In genomic region chr1:46512135-46512791, GRCh38 we compare ENCODE assay signal across 17 cellular contexts. TPM values are rescaled to one million over a fixed set of nuclear protein-coding genes. Genes with fewer than 3 reads are reported as not detected.
DNase-seq lines count a peak whose midpoint lies in the region; ATAC-seq, FAIRE-seq and TF ChIP-seq lines count a peak whose summit lies in the region.
"Had no signal": no experiment of that assay in that cellular context is flagged by ENCODE, and none has a peak within 500 bp of the region (broad histone marks: within the 10 kb centered on the region; RNA-seq: fewer than 3 reads in every experiment).

No MANE protein-coding gene starts in this region.

- no peak for TF ChIP-seq POLR2A in H1 (IDR thresholded peaks at IDR 0.05; ENCODE audit: control extremely low read depth in 1 of 2, low read depth in 2 of 2, low read length in 2 of 2)
- TF ChIP-seq POLR2A in spleen (IDR thresholded peaks at IDR 0.05): no peak

- H3K27me3 ChIP-seq in H1 (replicated peaks in 1 of 4; ENCODE audit: control insufficient read depth in 3 of 4, extremely low read depth in 1 of 4, insufficient read depth in 3 of 4, low read length in 3 of 4) (peaks cover 0 to 23% (median 6%) of the 10 kb centered on the region in 4 experiments; a peak in 3 of 7 replicates), neural progenitor cell (peaks cover 61% of the 10 kb centered on the region), spleen (replicated peaks in 1 of 7) (peaks cover 0 to 49% (median 4%) of the 10 kb centered on the region in 7 donors)

- H3K14ac ChIP-seq in H1 (ENCODE audit: insufficient read length): no peak overlapping the region

- no peak for TF ChIP-seq RAD21 in H1 (IDR thresholded peaks at IDR 0.05 in 1 of 2, conservative IDR thresholded peaks at IDR 0.05 in 1 of 2; ENCODE audit: low read depth in 2 of 2, low read length in 2 of 2)

- H3K79me1 ChIP-seq in H1 (ENCODE audit: low read depth, low read length): no peaks in the 10 kb centered on the region

- no peak overlapping the region for H2BK5ac ChIP-seq in H1 (ENCODE audit: low read depth, low read length)

- no peak for FAIRE-seq in H1 (lab: Jason Lieb, UNC)
- FAIRE-seq: GM18507 had no signal

- no peak overlapping the region for H3K4me3 ChIP-seq in H1 (ENCODE audit: extremely low read depth in 1 of 4, insufficient read depth in 2 of 4, low read depth in 3 of 4, low read length in 4 of 4)
- no peak overlapping the region for H3K4me3 ChIP-seq in neural progenitor cell
- no peak overlapping the region for H3K4me3 ChIP-seq in spleen
- H3K4me3 ChIP-seq: BLaER1 had no signal

- H2BK15ac ChIP-seq in H1 (ENCODE audit: low read length): 0 out of 2 replicates have a peak overlapping the region, but pooled peaks have one; percentile 81

- H3K23me2 ChIP-seq in H1 (ENCODE audit: low read depth, low read length): no peaks in the 10 kb centered on the region

- POLR2A ChIA-PET in H1 (lab: Charles Lee; ENCODE audit: partially characterized antibody): interaction anchor here (1.0 to 1.3 kb wide), 2 partner anchors 10 kb away, joined by 3 to 4 read pairs; no protein-coding TSS in a partner anchor

- H3K9me3 ChIP-seq in H1 (ENCODE audit: insufficient read depth in 2 of 2, low read depth in 1 of 2, low read length in 1 of 2) (no peaks in the 10 kb centered on the region), neural progenitor cell (ENCODE audit: low read depth) (no peaks in the 10 kb centered on the region), spleen (no peaks in the 10 kb centered on the region)
- H3K9me3 ChIP-seq: BLaER1 had no signal

- no peak overlapping the region for H3K4me3 Mint-ChIP-seq in neural progenitor cell

- H2BK20ac ChIP-seq in H1 (ENCODE audit: low read length): peak overlapping the region; percentile 32; the same call in 1 of the 2 replicates

- H2BK12ac ChIP-seq in H1 (ENCODE audit: low read depth, low read length): no peak overlapping the region

- WGBS in H1 (ENCODE audit: extremely low coverage in 1 of 2, insufficient coverage in 1 of 2, insufficient read length in 1 of 2, insufficient replicate concordance in 2 of 2, low coverage in 1 of 2, low lambda C conversion rate in 2 of 2, missing lambda C conversion rate in 1 of 2), 2 experiments: 92% methylated on average over 23 of the region's 23 CpGs; no CpG with 5 or more reads in 1 of the 2 experiments
- 77 to 83% (median 82%) methylated on average over 12 to 23 of the region's 23 CpGs for WGBS in spleen, 5 donors

- TF ChIP-seq CTCF in H1 (IDR thresholded peaks at IDR 0.05; ENCODE audit: control extremely low read depth in 1 of 3, insufficient read depth in 1 of 3, low read depth in 1 of 3, low read length in 3 of 3) (no peak), neural progenitor cell (IDR thresholded peaks at IDR 0.05) (no peak), spleen (IDR thresholded peaks at IDR 0.05 in 8 of 11, conservative IDR thresholded peaks at IDR 0.05 in 3 of 11) (no peak)

- H3K23ac ChIP-seq in H1 (ENCODE audit: insufficient read length): no peak overlapping the region

- H4K5ac ChIP-seq in H1 (ENCODE audit: insufficient read length, low read depth, low read length): no peak overlapping the region

- CTCF ChIA-PET in H1 (lab: Charles Lee; ENCODE audit: partially characterized antibody): interaction anchor here (1.1 to 18.9 kb wide), 5 partner anchors 15 to 65 kb away, joined by 3 to 287 read pairs (median 9); partner anchors contain the start of gene DMBX1

- H2AK5ac ChIP-seq in H1 (ENCODE audit: low read depth, low read length): 0 out of 2 replicates have a peak overlapping the region, but pooled peaks have one; percentile 53

- peaks cover 18% of the 10 kb centered on the region for H3K27me3 Mint-ChIP-seq in neural progenitor cell (ENCODE audit: insufficient read depth, low read depth)

- peaks cover 15% of the 10 kb centered on the region for H3F3A ChIP-seq in neural progenitor cell (ENCODE audit: low read depth)

- H4K8ac ChIP-seq in H1 (ENCODE audit: extremely low read depth, insufficient read depth, low read length): no peak overlapping the region; the same call in 1 of the 2 replicates

- no peak overlapping the region for H3K27ac ChIP-seq in H1 (ENCODE audit: low read depth, low read length)
- no peak overlapping the region for H3K27ac ChIP-seq in neural progenitor cell
- H3K27ac ChIP-seq in spleen: no peak overlapping the region
- H3K27ac ChIP-seq: BLaER1 had no signal

- peaks cover 0 to under 1% of the 10 kb centered on the region in 2 experiments for H4K20me1 ChIP-seq in H1 (replicated peaks in 1 of 2; ENCODE audit: control insufficient read depth in 1 of 2, insufficient read depth in 2 of 2, low read length in 2 of 2)
- peaks cover 31% of the 10 kb centered on the region for H4K20me1 ChIP-seq in neural progenitor cell (ENCODE audit: low read depth)
- H4K20me1 ChIP-seq: BLaER1 had no signal

- H3K56ac ChIP-seq in H1 (replicated peaks; ENCODE audit: insufficient read length, low read depth, low read length): no peak overlapping the region

- no peak overlapping the region for H3K4ac ChIP-seq in H1 (replicated peaks; ENCODE audit: insufficient read length, low read depth, low read length)

- no peak overlapping the region for H3K18ac ChIP-seq in H1 (ENCODE audit: extremely low read depth, low read length)

- H3K36me3 Mint-ChIP-seq in neural progenitor cell: no peaks in the 10 kb centered on the region
- H3K36me3 Mint-ChIP-seq: IgD-negative memory B cell had no signal

- H3K4me1 ChIP-seq in H1 (replicated peaks in 1 of 4; ENCODE audit: control insufficient read depth in 3 of 4, insufficient read depth in 4 of 4, low read length in 3 of 4): peaks cover 7 to 30% (median 13%) of the 10 kb centered on the region in 4 experiments
- peaks cover 13% of the 10 kb centered on the region for H3K4me1 ChIP-seq in neural progenitor cell
- H3K4me1 ChIP-seq in spleen: no peaks in the 10 kb centered on the region
- H3K4me1 ChIP-seq: BLaER1 had no signal

- H3K4me1 Mint-ChIP-seq in neural progenitor cell: peaks cover 23% of the 10 kb centered on the region

- no peaks in the 10 kb centered on the region for H3K36me3 ChIP-seq in H1 (ENCODE audit: control insufficient read depth in 2 of 4, insufficient read depth in 4 of 4, low read length in 3 of 4)
- no peaks in the 10 kb centered on the region for H3K36me3 ChIP-seq in neural progenitor cell
- no peaks in the 10 kb centered on the region for H3K36me3 ChIP-seq in spleen
- H3K36me3 ChIP-seq: BLaER1 had no signal

- H3K9ac ChIP-seq in H1 (replicated peaks in 1 of 4; ENCODE audit: extremely low read depth in 1 of 4, low read depth in 3 of 4, low read length in 3 of 4) (no peak overlapping the region), neural progenitor cell (no peak overlapping the region)
- H3K9ac ChIP-seq: BLaER1 had no signal

- TF ChIP-seq EP300 in H1 (IDR thresholded peaks at IDR 0.05; ENCODE audit: borderline replicate concordance in 1 of 2, low read depth in 2 of 2, low read length in 2 of 2): no peak

- no peak overlapping the region for H4K91ac ChIP-seq in H1 (replicated peaks; ENCODE audit: insufficient read length, low read length)

- DNase-seq in left cardiac atrium: peak; percentile 5
- DNase-seq in cardiac septum (ENCODE audit: low spot score): no peak
- no peak for DNase-seq in H1 (ENCODE audit: low read depth in 1 of 2, low spot score in 2 of 2)
- no peak for DNase-seq in neural progenitor cell (ENCODE audit: low spot score)
- peak; percentile 48 for DNase-seq in spleen
- DNase-seq in stimulated activated naive CD4-positive, alpha-beta T cell (lab: John Stamatoyannopoulos, UW): no peak
- no peak for DNase-seq in HT-29 (ENCODE audit: low spot score)
- DNase-seq: 8988T, AML-193, GOT3, HCEC 1CT had no signal

- H3K27ac Mint-ChIP-seq in neural progenitor cell: peak overlapping the region; percentile 76

- ATAC-seq in left cardiac atrium: no peak
- no peak for ATAC-seq in GM19452 (IDR thresholded peaks at IDR 0.05; ENCODE audit: unreplicated experiment)

- H2AFZ ChIP-seq in H1 (ENCODE audit: low read length) (no peak overlapping the region), neural progenitor cell (replicated peaks) (no peak overlapping the region)

- H2BK120ac ChIP-seq in H1 (replicated peaks; ENCODE audit: low read depth, low read length): no peak overlapping the region

- H3K4me2 ChIP-seq in H1 (ENCODE audit: insufficient read depth in 1 of 2, low read depth in 2 of 2, low read length in 2 of 2): no peak overlapping the region
- no peak overlapping the region for H3K4me2 ChIP-seq in neural progenitor cell
- H3K4me2 ChIP-seq: BLaER1 had no signal

- no peaks in the 10 kb centered on the region for H3K79me2 ChIP-seq in H1 (ENCODE audit: control insufficient read depth in 1 of 2, insufficient read depth in 2 of 2, low read length in 2 of 2)
- no peaks in the 10 kb centered on the region for H3K79me2 ChIP-seq in neural progenitor cell (ENCODE audit: low read depth)

- intact Hi-C loops in left cardiac atrium (cut with DNase I): no loop called here
- intact Hi-C loops in cardiac septum (cut with DNase I): no loop called here
- intact Hi-C loops in spleen (cut with DNase I; ENCODE audit: low total_unique reads): no loop called here

- H3K9me3 Mint-ChIP-seq in neural progenitor cell: no peaks in the 10 kb centered on the region
- H3K9me3 Mint-ChIP-seq: IgD-negative memory B cell had no signal

RNA-seq across cellular contexts. Expression of gene DMBX1, which starts 22.6 kb away (rescaled TPM):
- total RNA-seq in left cardiac atrium: not detected
- total RNA-seq in cardiac septum: not detected
- 0.30 TPM in 1 of 2 replicates, not detected in the other for total RNA-seq in H1 (2021; fragmentation: NEBNext Ultra II Directional; extraction: Animal tissue kit (Norgen Biotek cat#: 25700))
- 0.23 and 0.36 TPM in 2 replicates for polyA plus RNA-seq in H1 (2011; rRNA removed)
- 0.26 TPM for polyA plus RNA-seq in H1 (2011; cell fraction: cytosol; rRNA removed)
- polyA plus RNA-seq in H1 (2011; cell fraction: nucleus; rRNA removed): 0.53 TPM
- polyA plus RNA-seq in H1 (2012, experiment 1 of 2): 0.24 to 0.30 TPM (median 0.27 TPM) in 4 replicates
- polyA plus RNA-seq in H1 (2012, experiment 2 of 2): 0.12 TPM
- 0.06 TPM for polyA plus RNA-seq in H1 (2013, experiment 1 of 2)
- polyA plus RNA-seq in H1 (2013, experiment 2 of 2): 0.09 TPM
- 0.07 and 0.41 TPM in 2 replicates for polyA minus RNA-seq in H1 (2011; rRNA and poly(A)+ RNA removed)
- 0.51 TPM for polyA minus RNA-seq in H1 (2011; cell fraction: cytosol; rRNA and poly(A)+ RNA removed)
- 0.20 TPM for polyA minus RNA-seq in H1 (2011; cell fraction: nucleus; rRNA and poly(A)+ RNA removed)
- 0.06 and 0.56 TPM in 2 replicates for total RNA-seq in neural progenitor cell (ENCODE audit: low replicate concordance)
- total RNA-seq in spleen: not detected
- polyA plus RNA-seq in spleen: not detected
- 3.0 and 3.1 TPM in 2 replicates for total RNA-seq in HT-29 (2014; rRNA removed; shearing (Covaris generic))
- total RNA-seq: HT1080 had no signal
- polyA plus RNA-seq: IgD-negative memory B cell had no signal

RNA-seq across cellular contexts. Expression of gene KNCN, which starts 39.2 kb away (rescaled TPM):
- total RNA-seq in left cardiac atrium (not detected), cardiac septum (not detected), neural progenitor cell (ENCODE audit: low replicate concordance) (not detected in 2 replicates), spleen (not detected)
- not detected in 2 replicates for total RNA-seq in H1 (2021; fragmentation: NEBNext Ultra II Directional; extraction: Animal tissue kit (Norgen Biotek cat#: 25700))
- polyA plus RNA-seq in H1 (2011; rRNA removed) (not detected in 2 replicates), spleen (not detected)
- not detected for polyA plus RNA-seq in H1 (2011; cell fraction: cytosol; rRNA removed)
- not detected for polyA plus RNA-seq in H1 (2011; cell fraction: nucleus; rRNA removed)
- polyA plus RNA-seq in H1 (2012, experiment 1 of 2): not detected in 4 replicates
- not detected for polyA plus RNA-seq in H1 (2012, experiment 2 of 2)
- polyA plus RNA-seq in H1 (2013, experiment 1 of 2): not detected
- not detected for polyA plus RNA-seq in H1 (2013, experiment 2 of 2)
- not detected in 2 replicates for polyA minus RNA-seq in H1 (2011; rRNA and poly(A)+ RNA removed)
- polyA minus RNA-seq in H1 (2011; cell fraction: cytosol; rRNA and poly(A)+ RNA removed): not detected
- polyA minus RNA-seq in H1 (2011; cell fraction: nucleus; rRNA and poly(A)+ RNA removed): not detected
- total RNA-seq in HT-29 (2014; rRNA removed; shearing (Covaris generic)): not detected in 2 replicates
- total RNA-seq: Daoy, HT1080 had no signal
- polyA plus RNA-seq: IgD-negative memory B cell had no signal

Comparison
In these comparisons a context has a peak if more than half of its experiments do, and no peak if none do; other contexts are left out.
1. DNase-seq: peak in left cardiac atrium (single experiment) and spleen (single experiment); none in cardiac septum (single experiment), H1 (0 of 2), neural progenitor cell (single experiment), stimulated activated naive CD4-positive, alpha-beta T cell (0 of 6) and HT-29 (single experiment).